ENCODE assay signal across 8 cellular contexts in genomic region chrX:71540801-71541545, GRCh38. TPM values are rescaled to one million over a fixed set of nuclear protein-coding genes. Genes with fewer than 3 reads are reported as not detected.
DNase-seq lines count a peak whose midpoint lies in the region; ATAC-seq and TF ChIP-seq lines count a peak whose summit lies in the region.

No MANE protein-coding gene starts in this region.

- no peaks in the 10 kb centered on the region for H3K9me3 Mint-ChIP-seq in activated T-helper 2 cell treated with anti-CD3 and anti-CD28 coated beads, Interferon-gamma antibody, Interleukin-2, Interleukin-4, amounts not matched to agents 10 μg/mL and 5 μg/mL and 100 μg/mL, durations not matched to agents 14 hours and 24 hours and 36 hours
- no peaks in the 10 kb centered on the region for H3K9me3 Mint-ChIP-seq in stimulated activated memory B cell treated with anti-CD40 and anti-IgM and Interleukin-4, amounts not matched to agents 10 μg/mL and 1 μg/mL and 100 μg/mL, for 72 hours

- intact Hi-C loops in left ventricle myocardium inferior (cut with micrococcal nuclease) (no loop called here), cardiac septum (cut with DNase I) (no loop called here)
- intact Hi-C loops in activated T-helper 2 cell treated with anti-CD3 and anti-CD28 coated beads, Interferon-gamma antibody, Interleukin-2, Interleukin-4, amounts not matched to agents 10 μg/mL and 5 μg/mL and 100 μg/mL, durations not matched to agents 14 hours and 24 hours and 36 hours (cut with micrococcal nuclease) = loop anchor here (1.0 to 2.0 kb wide), 3 partner anchors 9 to 78 kb away; partner anchors contain the start of gene CXCR3

- peak overlapping the region; percentile 93 for H3K27ac Mint-ChIP-seq in activated T-helper 2 cell treated with anti-CD3 and anti-CD28 coated beads, Interferon-gamma antibody, Interleukin-2, Interleukin-4, amounts not matched to agents 10 μg/mL and 5 μg/mL and 100 μg/mL, durations not matched to agents 14 hours and 24 hours and 36 hours
- H3K27ac Mint-ChIP-seq in stimulated activated memory B cell treated with anti-CD40 and anti-IgM and Interleukin-4, amounts not matched to agents 10 μg/mL and 1 μg/mL and 100 μg/mL, for 72 hours = peak overlapping the region; percentile 43

- peak; percentile 86 for ATAC-seq in HG03159 (IDR thresholded peaks at IDR 0.05; ENCODE audit: unreplicated experiment)
- ATAC-seq in stimulated activated memory B cell treated with anti-CD40 and anti-IgM and Interleukin-4, amounts not matched to agents 10 μg/mL and 1 μg/mL and 100 μg/mL, for 72 hours = peak; percentile 94

- H3K4me3 Mint-ChIP-seq in activated T-helper 2 cell treated with anti-CD3 and anti-CD28 coated beads, Interferon-gamma antibody, Interleukin-2, Interleukin-4, amounts not matched to agents 10 μg/mL and 5 μg/mL and 100 μg/mL, durations not matched to agents 14 hours and 24 hours and 36 hours (ENCODE audit: low read depth) = peak overlapping the region; percentile 79
- H3K4me3 Mint-ChIP-seq in stimulated activated memory B cell treated with anti-CD40 and anti-IgM and Interleukin-4, amounts not matched to agents 10 μg/mL and 1 μg/mL and 100 μg/mL, for 72 hours = peak overlapping the region; percentile 54

- TF ChIP-seq CTCF in left ventricle myocardium inferior (IDR thresholded peaks at IDR 0.05; ENCODE audit: borderline replicate concordance) = no peak

- peak overlapping the region; percentile 33 for H3K27ac ChIP-seq in left ventricle myocardium inferior (replicated peaks)

- H3K4me1 ChIP-seq in left ventricle myocardium inferior = peaks cover 96% of the 10 kb centered on the region

- peak overlapping the region; percentile 14 for H3K4me3 ChIP-seq in left ventricle myocardium inferior

- peaks cover 41% of the 10 kb centered on the region for H3K4me1 Mint-ChIP-seq in activated T-helper 2 cell treated with anti-CD3 and anti-CD28 coated beads, Interferon-gamma antibody, Interleukin-2, Interleukin-4, amounts not matched to agents 10 μg/mL and 5 μg/mL and 100 μg/mL, durations not matched to agents 14 hours and 24 hours and 36 hours (ENCODE audit: low read depth)
- peaks cover 44% of the 10 kb centered on the region for H3K4me1 Mint-ChIP-seq in stimulated activated memory B cell treated with anti-CD40 and anti-IgM and Interleukin-4, amounts not matched to agents 10 μg/mL and 1 μg/mL and 100 μg/mL, for 72 hours

- peaks cover 11% of the 10 kb centered on the region for H3K36me3 ChIP-seq in left ventricle myocardium inferior

- DNase-seq in left ventricle myocardium inferior = no peak
- no peak for DNase-seq in cardiac septum (ENCODE audit: low spot score)
- DNase-seq in activated T-helper 2 cell treated with anti-CD3 and anti-CD28 coated beads, Interferon-gamma antibody, Interleukin-2, Interleukin-4, amounts not matched to agents 10 μg/mL and 5 μg/mL and 100 μg/mL, durations not matched to agents 14 hours and 24 hours and 36 hours (ENCODE audit: low spot score) = no peak
- no peak for DNase-seq in NCI-H446 treated with DMSO at 0.1 percent for 48 hours (lab: John Stamatoyannopoulos, UW)
- DNase-seq in NCI-H1436 treated with DMSO at 0.1 percent for 48 hours (lab: John Stamatoyannopoulos, UW) = no peak
- no peak for DNase-seq in NCI-H1694 (lab: John Stamatoyannopoulos, UW)

- no peaks in the 10 kb centered on the region for H3K27me3 ChIP-seq in left ventricle myocardium inferior (ENCODE audit: low read depth)

- H3K9me3 ChIP-seq in left ventricle myocardium inferior (replicated peaks) = no peaks in the 10 kb centered on the region

- H3K27me3 Mint-ChIP-seq in activated T-helper 2 cell treated with anti-CD3 and anti-CD28 coated beads, Interferon-gamma antibody, Interleukin-2, Interleukin-4, amounts not matched to agents 10 μg/mL and 5 μg/mL and 100 μg/mL, durations not matched to agents 14 hours and 24 hours and 36 hours (ENCODE audit: low read depth) = no peaks in the 10 kb centered on the region
- H3K27me3 Mint-ChIP-seq in stimulated activated memory B cell treated with anti-CD40 and anti-IgM and Interleukin-4, amounts not matched to agents 10 μg/mL and 1 μg/mL and 100 μg/mL, for 72 hours = no peaks in the 10 kb centered on the region

- H3K36me3 Mint-ChIP-seq in activated T-helper 2 cell treated with anti-CD3 and anti-CD28 coated beads, Interferon-gamma antibody, Interleukin-2, Interleukin-4, amounts not matched to agents 10 μg/mL and 5 μg/mL and 100 μg/mL, durations not matched to agents 14 hours and 24 hours and 36 hours (ENCODE audit: low read depth) = peaks cover 79% of the 10 kb centered on the region
- H3K36me3 Mint-ChIP-seq in stimulated activated memory B cell treated with anti-CD40 and anti-IgM and Interleukin-4, amounts not matched to agents 10 μg/mL and 1 μg/mL and 100 μg/mL, for 72 hours = peaks cover 23% of the 10 kb centered on the region

RNA-seq across cellular contexts. Expression of gene OGT, which starts 8.1 kb away (rescaled TPM):
- 83.8 TPM for total RNA-seq in left ventricle myocardium inferior
- 88.0 TPM for total RNA-seq in cardiac septum
- 224 and 231 TPM in 2 replicates for total RNA-seq in activated T-helper 2 cell treated with anti-CD3 and anti-CD28 coated beads, Interferon-gamma antibody, Interleukin-2, Interleukin-4, amounts not matched to agents 10 μg/mL and 5 μg/mL and 100 μg/mL, durations not matched to agents 14 hours and 24 hours and 36 hours

RNA-seq across cellular contexts. Expression of gene GCNA, which starts 37.3 kb away (rescaled TPM):
- total RNA-seq in left ventricle myocardium inferior = 1.4 TPM
- total RNA-seq in cardiac septum = 1.4 TPM
- total RNA-seq in activated T-helper 2 cell treated with anti-CD3 and anti-CD28 coated beads, Interferon-gamma antibody, Interleukin-2, Interleukin-4, amounts not matched to agents 10 μg/mL and 5 μg/mL and 100 μg/mL, durations not matched to agents 14 hours and 24 hours and 36 hours = 3.4 and 3.5 TPM in 2 replicates
